In genomic region chr3:162103808-162104207, GRCh38 we compare ENCODE assay signal across 26 cellular contexts.
"Had no signal": no experiment of that assay in that cellular context is flagged by ENCODE, and none has a peak within 500 bp of the region (broad histone marks: within the 10 kb centered on the region; RNA-seq: fewer than 3 reads in every experiment).

No MANE protein-coding gene starts in this region.

- H3K9me3 ChIP-seq: MG63, Peyer's patch, SJSA1, SK-N-SH had no signal

- H3K9me2 ChIP-seq: SK-N-SH had no signal

- ATAC-seq: T-helper 17 cell had no signal

- H3K4me2 ChIP-seq: KMS-11, PC-9, SK-N-SH had no signal

- H3K9ac ChIP-seq: KMS-11, SK-N-SH had no signal

- H3K27me3 ChIP-seq: MG63, Peyer's patch, SJSA1 had no signal

- H3K36me3 ChIP-seq: MG63, Peyer's patch, SJSA1 had no signal

- DNase-seq: Kasumi-1; MG63; NCI-H1092 treated with DMSO at 0.1 percent for 48 hours; NCI-H1436; NCI-H187; NCI-H2029; NCI-H2081 treated with DMSO at 0.1 percent for 48 hours; NCI-H2171; NCI-H226; NCI-H446; NCI-H510A; NCI-H524 treated with DMSO at 0.1 percent for 48 hours; NCI-H69; NCI-H774; NK-92 treated with Interleukin-12 subunit alpha and Interleukin-12 subunit beta, amount 100 ng/mL, for 24 hours; OCI-M1; PC-9; Peyer's patch; Right ventricle myocardium superior; RPMI8226; SIG-M5; SK-N-SH; T-helper 1 cell; T-helper 17 cell had no signal

- H3K27ac ChIP-seq: KMS-11, PC-9, Peyer's patch, SJSA1 had no signal

- H3K4me3 ChIP-seq: MG63, PC-9, Peyer's patch, SJSA1 had no signal

- H3K4me1 ChIP-seq: Peyer's patch, SJSA1 had no signal

- H2AFZ ChIP-seq: PC-9 had no signal
